ENCODE assay signal across 8 cellular contexts in genomic region chr2:216519154-216519762, GRCh38. TPM values are rescaled to one million over a fixed set of nuclear protein-coding genes. Genes with fewer than 3 reads are reported as not detected.
DNase-seq lines count a peak whose midpoint lies in the region; ATAC-seq and TF ChIP-seq lines count a peak whose summit lies in the region.

No MANE protein-coding gene starts in this region.

- H3K79me2 ChIP-seq in DOHH2 (ENCODE audit: control insufficient read depth, low read length) = no peaks in the 10 kb centered on the region

- H3K27ac ChIP-seq in DOHH2 (ENCODE audit: low read depth, low read length) = no peak overlapping the region
- no peak overlapping the region for H3K27ac ChIP-seq in brain microvascular endothelial cell
- H3K27ac ChIP-seq in spleen = peak overlapping the region in 3 of 8 donors; percentile 4 to 20 (median 13)

- TF ChIP-seq CTCF in DOHH2 (IDR thresholded peaks at IDR 0.05; ENCODE audit: low read depth, low read length, poor library complexity, severe bottlenecking) (peak; percentile 83), brain microvascular endothelial cell (IDR thresholded peaks at IDR 0.05; ENCODE audit: low read depth, low read length, missing control alignments) (peak; percentile 76), spleen (IDR thresholded peaks at IDR 0.05 in 8 of 11, conservative IDR thresholded peaks at IDR 0.05 in 3 of 11) (peak; percentile 48 to 86 (median 73))

- in situ Hi-C loops in brain microvascular endothelial cell (cut with HindIII; ENCODE audit: low pct_ligation_motif_present, low sequenced_read_pairs) = loop anchor here (10.0 kb wide), 1 partner anchor 136 kb away; no protein-coding TSS in a partner anchor

- peak; percentile 57 for ATAC-seq in GM21825 (IDR thresholded peaks at IDR 0.05; ENCODE audit: unreplicated experiment)
- ATAC-seq in HG03139 (IDR thresholded peaks at IDR 0.05; ENCODE audit: unreplicated experiment) = no peak

- intact Hi-C loops in spleen (cut with DNase I; ENCODE audit: low total_unique reads) = loop anchor here (5.0 kb wide), 1 partner anchor 148 kb away; no protein-coding TSS in a partner anchor

- H3K4me3 ChIP-seq in DOHH2 (ENCODE audit: low read length) (no peak overlapping the region), brain microvascular endothelial cell (ENCODE audit: low read depth, low read length) (no peak overlapping the region), spleen (no peak overlapping the region)

- WGBS in spleen, 5 donors = 54 to 67% (median 62%) methylated on average over 3 of the region's 3 CpGs

- no peak overlapping the region for H3K4me3 Mint-ChIP-seq in immature natural killer cell

- H3K4me1 ChIP-seq in DOHH2 (ENCODE audit: control insufficient read depth, low read length) (peaks cover 8% of the 10 kb centered on the region), spleen (peaks cover 0 to 11% (median 7%) of the 10 kb centered on the region in 6 donors)

- no peaks in the 10 kb centered on the region for H3F3A ChIP-seq in DOHH2 (ENCODE audit: control insufficient read depth, insufficient read depth)

- H3K27me3 Mint-ChIP-seq in immature natural killer cell (ENCODE audit: low read depth in 3 of 3) = no peaks in the 10 kb centered on the region

- H3K4me2 ChIP-seq in DOHH2 (ENCODE audit: low read length) = peak overlapping the region; percentile 6

- no peaks in the 10 kb centered on the region for H3K9me3 Mint-ChIP-seq in immature natural killer cell

- no peak for TF ChIP-seq POLR2A in spleen (IDR thresholded peaks at IDR 0.05)

- H3K9me2 ChIP-seq in DOHH2 (replicated peaks; ENCODE audit: control insufficient read depth, low read length) = no peaks in the 10 kb centered on the region

- no peaks in the 10 kb centered on the region for H3K36me3 Mint-ChIP-seq in immature natural killer cell

- no peaks in the 10 kb centered on the region for H3K9me3 ChIP-seq in DOHH2 (ENCODE audit: control insufficient read depth, insufficient read depth, low read length)
- H3K9me3 ChIP-seq in spleen = peaks cover 0 to 3% (median 0%) of the 10 kb centered on the region in 8 donors

- DNase-seq in NCI-H1105 (lab: John Stamatoyannopoulos, UW) (peak; percentile 54), SK-N-DZ (ENCODE audit: low spot score) (peak; percentile 84), brain microvascular endothelial cell (peak; percentile 90), immature natural killer cell (peak; percentile 62 to 71 (median 64)), spleen (no peak)

- H3K27me3 ChIP-seq in DOHH2 (ENCODE audit: control insufficient read depth, low read length) (no peaks in the 10 kb centered on the region), brain microvascular endothelial cell (replicated peaks) (no peaks in the 10 kb centered on the region), spleen (replicated peaks in 1 of 7) (no peaks in the 10 kb centered on the region)

- no peaks in the 10 kb centered on the region for H4K20me1 ChIP-seq in DOHH2 (ENCODE audit: control insufficient read depth, insufficient read depth, low read depth, low read length)

- peak overlapping the region in 1 of 6 donors; percentile 4 for H3K27ac Mint-ChIP-seq in immature natural killer cell

- H3K4me1 Mint-ChIP-seq in immature natural killer cell = peaks cover 0 to 2% of the 10 kb centered on the region in 2 donors

- H3K36me3 ChIP-seq in DOHH2 (ENCODE audit: control insufficient read depth, low read length) (peaks cover 4% of the 10 kb centered on the region), brain microvascular endothelial cell (replicated peaks) (no peaks in the 10 kb centered on the region), spleen (no peaks in the 10 kb centered on the region)

RNA-seq across cellular contexts. Expression of gene RPL37A, which starts 20.6 kb away (rescaled TPM):
- polyA plus RNA-seq in SK-N-DZ (2014; cell fraction: cytosol; rRNA removed) = 1,479 and 2,334 TPM in 2 replicates
- polyA plus RNA-seq in SK-N-DZ (2014; cell fraction: nucleus; rRNA removed) = 1,480 and 2,118 TPM in 2 replicates
- 1,000 to 10,000 TPM in 2 of 3 donors, 100 to 1,000 TPM in 1; 866 to 2,929 (median 2,010) TPM for polyA plus RNA-seq in immature natural killer cell
- total RNA-seq in spleen = 1,000 to 10,000 TPM in 4 of 7 donors, 100 to 1,000 TPM in 3; 688 to 2,288 (median 1,633) TPM
- 1,000 to 10,000 TPM; 5,553 to 9,110 (median 7,989) TPM for polyA plus RNA-seq in spleen
